In genomic region chr3:148789156-148789555, GRCh38 we compare ENCODE assay signal across 14 cellular contexts. TPM values are rescaled to one million over a fixed set of nuclear protein-coding genes. Genes with fewer than 3 reads are reported as not detected.
DNase-seq lines count a peak whose midpoint lies in the region; ATAC-seq and TF ChIP-seq lines count a peak whose summit lies in the region.
"Had no signal": no experiment of that assay in that cellular context is flagged by ENCODE, and none has a peak within 500 bp of the region (broad histone marks: within the 10 kb centered on the region; RNA-seq: fewer than 3 reads in every experiment).

No MANE protein-coding gene starts in this region.

- ATAC-seq in HG03139 (IDR thresholded peaks at IDR 0.05; ENCODE audit: unreplicated experiment) (no peak), GM19397 (IDR thresholded peaks at IDR 0.05; ENCODE audit: unreplicated experiment) (no peak)
- ATAC-seq: PC-3; stimulated activated memory B cell treated with anti-CD40 and anti-IgM and Interleukin-4, amounts not matched to agents 10 μg/mL and 1 μg/mL and 100 μg/mL, for 72 hours had no signal

- H3K36me3 ChIP-seq in SJCRH30 (no peaks in the 10 kb centered on the region), neuron (ENCODE audit: insufficient read depth, low read length) (no peaks in the 10 kb centered on the region)

- H3K4me3 ChIP-seq in SJCRH30: peak overlapping the region; percentile 21
- H3K4me3 ChIP-seq in fibroblast of mammary gland (ENCODE audit: control insufficient read depth, low read depth, low read length): no peak overlapping the region
- peak overlapping the region; percentile 17 for H3K4me3 ChIP-seq in neuron (ENCODE audit: low read length)

- H3K27ac ChIP-seq in SJCRH30: peak overlapping the region; percentile 96

- H3K9me3 ChIP-seq in SJCRH30 (replicated peaks) (no peaks in the 10 kb centered on the region; the same call in 1 of the 2 replicates), neuron (ENCODE audit: low read length) (peaks cover 3% of the 10 kb centered on the region)

- peaks cover 52% of the 10 kb centered on the region for H3K4me1 ChIP-seq in SJCRH30
- peaks cover 48% of the 10 kb centered on the region for H3K4me1 ChIP-seq in neuron (ENCODE audit: insufficient read depth, low read length)

- no peak for TF ChIP-seq CTCF in fibroblast of mammary gland (conservative IDR thresholded peaks at IDR 0.05; ENCODE audit: control insufficient read depth, insufficient read depth, low read depth, low read length)

- no peaks in the 10 kb centered on the region for H3K27me3 ChIP-seq in SJCRH30
- H3K27me3 ChIP-seq in neuron (ENCODE audit: insufficient read depth, low read length): no peaks in the 10 kb centered on the region

- DNase-seq in ELF-1 (ENCODE audit: low read depth, low spot score): peak; percentile 41
- peak; percentile 73 to 91 for DNase-seq in SJCRH30
- DNase-seq in fibroblast of mammary gland (ENCODE audit: low read depth): peak; percentile 85
- DNase-seq in HuH-7.5 (ENCODE audit: low spot score): no peak
- DNase-seq in effector CD4-positive, alpha-beta T cell: no peak
- DNase-seq: mammary epithelial cell; PC-3; stimulated activated CD4-positive, alpha-beta T cell treated with anti-CD3 and anti-CD28 coated beads, Interleukin-4, amount 100 ng/mL, for 24 hours; T-helper 2 cell had no signal

- peak overlapping the region; percentile 6 for H2AFZ ChIP-seq in neuron (ENCODE audit: low read depth, low read length)

RNA-seq across cellular contexts. Expression of gene CPB1, which starts 38.5 kb away (rescaled TPM):
- total RNA-seq in SJCRH30 (2014; rRNA removed; shearing (Covaris generic)): not detected in 2 replicates
- total RNA-seq: endothelial cell of umbilical vein, mammary epithelial cell, PC-3 had no signal

Comparison
In these comparisons a context has a peak if more than half of its experiments do, and no peak if none do; other contexts are left out.
1. DNase-seq: peak in ELF-1 (single experiment), SJCRH30 (2 of 2) and fibroblast of mammary gland (single experiment); none in HuH-7.5 (single experiment) and effector CD4-positive, alpha-beta T cell (single experiment).